In the genomic region with DNA sequence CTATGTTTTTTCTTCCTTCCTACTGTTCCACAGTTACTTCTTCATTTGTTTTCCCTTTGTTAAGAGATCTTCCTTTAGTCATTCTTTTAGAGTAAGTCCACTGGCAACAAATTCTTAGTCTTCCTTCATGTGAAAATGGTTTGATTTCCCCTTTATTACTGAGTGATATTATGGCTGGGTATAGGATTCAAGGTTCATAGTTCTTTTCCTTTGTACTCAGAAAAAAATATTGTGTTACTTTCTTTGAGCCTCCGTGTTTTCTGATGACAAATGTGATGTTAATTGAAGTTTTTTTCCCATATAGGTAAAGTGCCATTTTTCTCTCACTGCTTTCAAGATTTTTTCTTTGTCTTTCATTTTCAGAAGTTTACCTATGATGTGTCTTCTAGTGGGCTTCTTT, we compare ENCODE assay signal across 36 cellular contexts.
"Had no signal": no experiment of that assay in that cellular context is flagged by ENCODE, and none has a peak within 500 bp of the region (broad histone marks: within the 10 kb centered on the region; RNA-seq: fewer than 3 reads in every experiment).

No MANE protein-coding gene starts in this region.

- H3K4me3 ChIP-seq: MG63 had no signal

- DNase-seq: Karpas-422, Kasumi-1, MG63, MM.1S, MV-4-11, NCI-H1048, NCI-H1092, NCI-H1092 treated with DMSO at 0.1 percent for 48 hours, NCI-H1105, NCI-H1105 treated with DMSO at 0.1 percent for 48 hours, NCI-H1417, NCI-H1417 treated with DMSO at 0.1 percent for 48 hours, NCI-H1436, NCI-H1436 treated with DMSO at 0.1 percent for 48 hours, NCI-H146, NCI-H1694, NCI-H1694 treated with DMSO at 0.1 percent for 48 hours, NCI-H187, NCI-H187 treated with DMSO at 0.1 percent for 48 hours, NCI-H1930, NCI-H2029, NCI-H2029 treated with DMSO at 0.1 percent for 48 hours, NCI-H2081, NCI-H2081 treated with DMSO at 0.1 percent for 48 hours, NCI-H2107, NCI-H2171, NCI-H2171 treated with DMSO at 0.1 percent for 48 hours, NCI-H2227 treated with DMSO at 0.1 percent for 48 hours, NCI-H226, NCI-H345, NCI-H446, NCI-H446 treated with DMSO at 0.1 percent for 48 hours, NCI-H510A, NCI-H510A treated with DMSO at 0.1 percent for 48 hours, NCI-H524, NCI-H524 treated with DMSO at 0.1 percent for 48 hours had no signal

- H3K36me3 ChIP-seq: MG63 had no signal

- H3K27me3 ChIP-seq: MG63 had no signal
